Comparison of ENCODE assay signal across 20 cellular contexts in genomic region chrX:154090731-154091130, GRCh38. TPM values are rescaled to one million over a fixed set of nuclear protein-coding genes. Genes with fewer than 3 reads are reported as not detected.
A peak's percentile ranks its signal among the peaks of the same experiment; 100 is the strongest.
DNase-seq lines count a peak whose midpoint lies in the region; ATAC-seq and TF ChIP-seq lines count a peak whose summit lies in the region.
"Had no signal": no experiment of that assay in that cellular context is flagged by ENCODE, and none has a peak within 500 bp of the region (broad histone marks: within the 10 kb centered on the region; RNA-seq: fewer than 3 reads in every experiment).

No MANE protein-coding gene starts in this region.

- in situ Hi-C loops in SK-MEL-5 (cut with HindIII; ENCODE audit: low pct_unique_long_range_greater_than_20kb, low sequenced_read_pairs) = no loop called here

- ATAC-seq in activated CD4-positive, alpha-beta T cell treated with anti-CD3 and anti-CD28 coated beads for 36 hours = no peak
- no peak for ATAC-seq in natural killer cell
- ATAC-seq: HCT116 had no signal

- peaks cover 58% of the 10 kb centered on the region for H3K4me1 Mint-ChIP-seq in activated CD4-positive, alpha-beta T cell treated with anti-CD3 and anti-CD28 coated beads for 36 hours
- peaks cover 42 to 63% of the 10 kb centered on the region in 2 donors for H3K4me1 Mint-ChIP-seq in natural killer cell

- peak overlapping the region; percentile 70 for H3K27ac Mint-ChIP-seq in activated CD4-positive, alpha-beta T cell treated with anti-CD3 and anti-CD28 coated beads for 36 hours
- peak overlapping the region; percentile 80 to 84 for H3K27ac Mint-ChIP-seq in natural killer cell

- no peaks in the 10 kb centered on the region for H3K9me3 Mint-ChIP-seq in activated CD4-positive, alpha-beta T cell treated with anti-CD3 and anti-CD28 coated beads for 36 hours (ENCODE audit: low read depth)
- H3K9me3 Mint-ChIP-seq in natural killer cell = no peaks in the 10 kb centered on the region

- no peak for TF ChIP-seq CTCF in natural killer cell (IDR thresholded peaks at IDR 0.05)

- POLR2A ChIA-PET in activated CD4-positive, alpha-beta T cell treated with anti-CD3 and anti-CD28 coated beads for 36 hours (lab: Charles Lee) = no interaction called here

- H3K27me3 Mint-ChIP-seq in activated CD4-positive, alpha-beta T cell treated with anti-CD3 and anti-CD28 coated beads for 36 hours = no peaks in the 10 kb centered on the region
- peaks cover 0 to 7% of the 10 kb centered on the region in 2 donors for H3K27me3 Mint-ChIP-seq in natural killer cell (ENCODE audit: low read depth in 2 of 2)

- peaks cover 26% of the 10 kb centered on the region for H3K36me3 Mint-ChIP-seq in activated CD4-positive, alpha-beta T cell treated with anti-CD3 and anti-CD28 coated beads for 36 hours (ENCODE audit: low read depth)
- no peaks in the 10 kb centered on the region for H3K36me3 Mint-ChIP-seq in natural killer cell

- H3K4me3 Mint-ChIP-seq in activated CD4-positive, alpha-beta T cell treated with anti-CD3 and anti-CD28 coated beads for 36 hours = no peak overlapping the region
- H3K4me3 Mint-ChIP-seq in natural killer cell = peak overlapping the region; percentile 22

- no peak for DNase-seq in activated CD4-positive, alpha-beta T cell treated with anti-CD3 and anti-CD28 coated beads for 36 hours
- no peak for DNase-seq in activated CD4-positive, alpha-beta T cell treated with anti-CD3 and anti-CD28 coated beads, Interleukin-2, amount 50 U/mL, for 48 hours
- DNase-seq in SK-MEL-5 (ENCODE audit: low read depth, low spot score) = peak; percentile 96
- peak; percentile 18 for DNase-seq in epidermal melanocyte (ENCODE audit: insufficient read length, low spot score)
- no peak for DNase-seq in natural killer cell
- DNase-seq in COR-L47 (lab: John Stamatoyannopoulos, UW) = no peak
- DNase-seq in AG08396 (ENCODE audit: low spot score) = no peak
- no peak for DNase-seq in A172 (ENCODE audit: low spot score)
- DNase-seq: Caco-2; heart left ventricle; NCI-H1105 treated with DMSO at 0.1 percent for 48 hours; NCI-H2227 treated with DMSO at 0.1 percent for 48 hours; SHP77 treated with DMSO at 0.1 percent for 48 hours; stimulated activated CD4-positive, alpha-beta T cell treated with anti-CD3 and anti-CD28 coated beads, Interleukin-2, amount 100 ng/mL, for 24 hours; tibial artery had no signal

- CTCF ChIA-PET in activated CD4-positive, alpha-beta T cell treated with anti-CD3 and anti-CD28 coated beads for 36 hours (lab: Charles Lee) = interaction anchor here (0.6 kb wide), 1 partner anchor 28 kb away, joined by 3 read pairs; no protein-coding TSS in a partner anchor

- intact Hi-C loops in activated CD4-positive, alpha-beta T cell treated with anti-CD3 and anti-CD28 coated beads for 36 hours (cut with DNase I, micrococcal nuclease) = loop anchor here in 1 of 2 experiments (10.0 kb wide), 1 partner anchor 366 kb away; the partner anchor contains the start of genes ABCD1 and BCAP31
- intact Hi-C loops in natural killer cell (cut with micrococcal nuclease) = loop anchor here (10.0 kb wide), 3 partner anchors 76 to 284 kb away; partner anchors contain the start of genes ARHGAP4, EMD, FLNA and IRAK1

RNA-seq across cellular contexts. Expression of gene MECP2, which starts 6.8 kb away (rescaled TPM):
- 10 to 100 TPM; 50.7 to 60.0 TPM for total RNA-seq in activated CD4-positive, alpha-beta T cell treated with anti-CD3 and anti-CD28 coated beads for 36 hours
- total RNA-seq in SK-MEL-5 (2014; rRNA removed; shearing (Covaris generic)) = 57.0 and 65.5 TPM in 2 replicates
- polyA plus RNA-seq in SK-MEL-5 (2015; cell fraction: cytosol; rRNA removed) = 39.1 and 51.2 TPM in 2 replicates
- 51.8 and 61.6 TPM in 2 replicates for polyA plus RNA-seq in SK-MEL-5 (2015; cell fraction: nucleus; rRNA removed)
- 100 to 1,000 TPM; 177 to 198 (median 182) TPM for total RNA-seq in natural killer cell
- 35.1 and 48.3 TPM in 2 replicates for total RNA-seq in A172 (2014; rRNA removed; shearing (Covaris generic))

RNA-seq across cellular contexts. Expression of gene OPN1LW, which starts 53.3 kb away (rescaled TPM):
- not detected for total RNA-seq in activated CD4-positive, alpha-beta T cell treated with anti-CD3 and anti-CD28 coated beads for 36 hours
- not detected in 2 replicates for total RNA-seq in SK-MEL-5 (2014; rRNA removed; shearing (Covaris generic))
- not detected in 2 replicates for polyA plus RNA-seq in SK-MEL-5 (2015; cell fraction: cytosol; rRNA removed)
- polyA plus RNA-seq in SK-MEL-5 (2015; cell fraction: nucleus; rRNA removed) = not detected in 2 replicates
- not detected for total RNA-seq in natural killer cell
- total RNA-seq in A172 (2014; rRNA removed; shearing (Covaris generic)) = not detected in 2 replicates
- total RNA-seq: Caco-2, epithelial cell of proximal tubule, heart left ventricle, kidney epithelial cell, myocyte had no signal
- polyA plus RNA-seq: adipose tissue, heart left ventricle had no signal

Comparison
In these comparisons a context has a peak if more than half of its experiments do, and no peak if none do; other contexts are left out.
1. DNase-seq: peak in SK-MEL-5 (single experiment) and epidermal melanocyte (single experiment); none in activated CD4-positive, alpha-beta T cell treated with anti-CD3 and anti-CD28 coated beads for 36 hours (single experiment), activated CD4-positive, alpha-beta T cell treated with anti-CD3 and anti-CD28 coated beads, Interleukin-2, amount 50 U/mL, for 48 hours (0 of 2), natural killer cell (single experiment), COR-L47 (single experiment), AG08396 (single experiment) and A172 (single experiment).